Comparison of ENCODE assay signal across 1 cellular context in the genomic region with DNA sequence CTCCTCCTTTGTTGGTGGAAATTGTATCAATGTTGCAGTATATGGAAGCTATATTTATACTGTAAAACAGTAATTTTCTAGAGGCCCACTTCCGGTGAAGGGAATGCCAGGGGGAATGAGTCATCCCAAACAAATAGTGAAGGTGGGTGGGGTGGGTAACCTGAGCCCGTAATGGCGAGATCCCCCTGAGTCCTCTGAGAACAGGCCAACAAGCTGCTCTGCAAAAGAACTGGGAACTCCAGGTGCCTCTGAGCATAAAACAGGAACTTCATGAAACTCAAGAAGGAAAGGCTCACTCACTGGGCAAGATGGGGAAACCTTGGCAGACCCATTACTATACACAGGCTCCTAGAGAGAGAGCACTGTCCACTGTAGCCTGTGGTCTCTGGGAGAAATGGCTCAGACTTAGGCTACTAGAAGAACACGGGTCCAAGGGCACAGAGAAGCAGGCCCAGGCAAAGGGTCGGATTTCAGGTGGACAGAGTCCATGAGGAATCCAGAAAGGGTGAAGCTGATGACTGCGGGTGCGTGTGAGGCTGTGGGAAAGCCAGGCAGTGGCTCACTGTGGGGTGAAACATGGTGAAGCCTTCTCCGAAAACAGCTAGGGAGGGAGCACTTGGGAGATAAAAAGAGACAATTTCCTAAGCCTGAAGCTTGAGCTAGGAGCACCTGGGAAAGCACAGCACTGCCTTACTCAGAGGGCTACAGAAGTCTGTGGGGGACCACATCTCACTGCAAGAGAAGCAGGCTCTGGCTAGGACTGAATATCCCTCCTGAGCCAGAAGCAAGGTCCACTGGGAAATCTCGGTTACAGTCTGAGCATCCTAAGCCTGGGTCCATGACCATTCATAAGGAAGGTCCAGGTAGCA.
TF ChIP-seq lines count a peak whose summit lies in the region.

No MANE protein-coding gene starts in this region.

TF ChIP-seq in HEK293, 187 proteins besides CTCF, POLR2A, EP300 and RAD21 (continued from another document):
- TF ChIP-seq, protein P1, sequence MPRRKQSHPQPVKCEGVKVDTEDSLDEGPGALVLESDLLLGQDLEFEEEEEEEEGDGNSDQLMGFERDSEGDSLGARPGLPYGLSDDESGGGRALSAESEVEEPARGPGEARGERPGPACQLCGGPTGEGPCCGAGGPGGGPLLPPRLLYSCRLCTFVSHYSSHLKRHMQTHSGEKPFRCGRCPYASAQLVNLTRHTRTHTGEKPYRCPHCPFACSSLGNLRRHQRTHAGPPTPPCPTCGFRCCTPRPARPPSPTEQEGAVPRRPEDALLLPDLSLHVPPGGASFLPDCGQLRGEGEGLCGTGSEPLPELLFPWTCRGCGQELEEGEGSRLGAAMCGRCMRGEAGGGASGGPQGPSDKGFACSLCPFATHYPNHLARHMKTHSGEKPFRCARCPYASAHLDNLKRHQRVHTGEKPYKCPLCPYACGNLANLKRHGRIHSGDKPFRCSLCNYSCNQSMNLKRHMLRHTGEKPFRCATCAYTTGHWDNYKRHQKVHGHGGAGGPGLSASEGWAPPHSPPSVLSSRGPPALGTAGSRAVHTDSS (tag by site-specific recombination; IDR thresholded peaks at IDR 0.05): no peak
- TF ChIP-seq ZNF223 (tag by site-specific recombination; IDR thresholded peaks at IDR 0.05): no peak
- TF ChIP-seq GLI2 (tag by site-specific recombination; IDR thresholded peaks at IDR 0.05; ENCODE audit: borderline replicate concordance, low read depth): no peak
- TF ChIP-seq ZNF621 (tag by site-specific recombination; IDR thresholded peaks at IDR 0.05): no peak
- TF ChIP-seq OVOL3 (tag by site-specific recombination; IDR thresholded peaks at IDR 0.05): no peak
- TF ChIP-seq ZNF391 (tag by site-specific recombination; IDR thresholded peaks at IDR 0.05; ENCODE audit: borderline replicate concordance, low read depth): no peak
- TF ChIP-seq ZNF623 (tag by site-specific recombination; IDR thresholded peaks at IDR 0.05): no peak
- TF ChIP-seq ZEB2 (tag by site-specific recombination; IDR thresholded peaks at IDR 0.05): peak; percentile 89
- peak; percentile 54; the same call in 1 of the 2 replicates for TF ChIP-seq GLIS1 (tag by site-specific recombination; IDR thresholded peaks at IDR 0.05)
- TF ChIP-seq ZNF791 (tag by site-specific recombination; IDR thresholded peaks at IDR 0.05): no peak
- 0 out of 2 replicates have a peak, but pooled peaks have one; percentile 31 for TF ChIP-seq YY2 (tag by site-specific recombination; IDR thresholded peaks at IDR 0.05)
- TF ChIP-seq ZNF248 (tag by site-specific recombination; IDR thresholded peaks at IDR 0.05): no peak
- no peak for TF ChIP-seq ZNF350 (tag by site-specific recombination; IDR thresholded peaks at IDR 0.05)
- TF ChIP-seq ZFP37 (tag by site-specific recombination; IDR thresholded peaks at IDR 0.05): no peak
- TF ChIP-seq, protein P2, sequence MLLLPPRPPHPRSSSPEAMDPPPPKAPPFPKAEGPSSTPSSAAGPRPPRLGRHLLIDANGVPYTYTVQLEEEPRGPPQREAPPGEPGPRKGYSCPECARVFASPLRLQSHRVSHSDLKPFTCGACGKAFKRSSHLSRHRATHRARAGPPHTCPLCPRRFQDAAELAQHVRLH (tag by site-specific recombination; IDR thresholded peaks at IDR 0.05): no peak
- no peak for TF ChIP-seq ZNF555 (tag by site-specific recombination; conservative IDR thresholded peaks at IDR 0.05)
- TF ChIP-seq ZNF514 (tag by site-specific recombination; IDR thresholded peaks at IDR 0.05): no peak
- peak; percentile 58; the same call in 1 of the 2 replicates for TF ChIP-seq IKZF3 (tag by site-specific recombination; IDR thresholded peaks at IDR 0.05)
- TF ChIP-seq, protein P3, sequence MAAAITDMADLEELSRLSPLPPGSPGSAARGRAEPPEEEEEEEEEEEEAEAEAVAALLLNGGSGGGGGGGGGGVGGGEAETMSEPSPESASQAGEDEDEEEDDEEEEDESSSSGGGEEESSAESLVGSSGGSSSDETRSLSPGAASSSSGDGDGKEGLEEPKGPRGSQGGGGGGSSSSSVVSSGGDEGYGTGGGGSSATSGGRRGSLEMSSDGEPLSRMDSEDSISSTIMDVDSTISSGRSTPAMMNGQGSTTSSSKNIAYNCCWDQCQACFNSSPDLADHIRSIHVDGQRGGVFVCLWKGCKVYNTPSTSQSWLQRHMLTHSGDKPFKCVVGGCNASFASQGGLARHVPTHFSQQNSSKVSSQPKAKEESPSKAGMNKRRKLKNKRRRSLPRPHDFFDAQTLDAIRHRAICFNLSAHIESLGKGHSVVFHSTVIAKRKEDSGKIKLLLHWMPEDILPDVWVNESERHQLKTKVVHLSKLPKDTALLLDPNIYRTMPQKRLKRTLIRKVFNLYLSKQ (tag by site-specific recombination; IDR thresholded peaks at IDR 0.05; ENCODE audit: borderline replicate concordance): no peak
- TF ChIP-seq, protein P4, sequence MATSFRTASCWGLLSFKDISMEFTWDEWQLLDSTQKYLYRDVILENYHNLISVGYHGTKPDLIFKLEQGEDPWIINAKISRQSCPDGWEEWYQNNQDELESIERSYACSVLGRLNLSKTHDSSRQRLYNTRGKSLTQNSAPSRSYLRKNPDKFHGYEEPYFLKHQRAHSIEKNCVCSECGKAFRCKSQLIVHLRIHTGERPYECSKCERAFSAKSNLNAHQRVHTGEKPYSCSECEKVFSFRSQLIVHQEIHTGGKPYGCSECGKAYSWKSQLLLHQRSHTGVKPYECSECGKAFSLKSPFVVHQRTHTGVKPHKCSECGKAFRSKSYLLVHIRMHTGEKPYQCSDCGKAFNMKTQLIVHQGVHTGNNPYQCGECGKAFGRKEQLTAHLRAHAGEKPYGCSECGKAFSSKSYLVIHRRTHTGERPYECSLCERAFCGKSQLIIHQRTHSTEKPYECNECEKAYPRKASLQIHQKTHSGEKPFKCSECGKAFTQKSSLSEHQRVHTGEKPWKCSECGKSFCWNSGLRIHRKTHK (tag by site-specific recombination; IDR thresholded peaks at IDR 0.05): no peak
